ENCODE assay signal across 21 cellular contexts in the genomic region with DNA sequence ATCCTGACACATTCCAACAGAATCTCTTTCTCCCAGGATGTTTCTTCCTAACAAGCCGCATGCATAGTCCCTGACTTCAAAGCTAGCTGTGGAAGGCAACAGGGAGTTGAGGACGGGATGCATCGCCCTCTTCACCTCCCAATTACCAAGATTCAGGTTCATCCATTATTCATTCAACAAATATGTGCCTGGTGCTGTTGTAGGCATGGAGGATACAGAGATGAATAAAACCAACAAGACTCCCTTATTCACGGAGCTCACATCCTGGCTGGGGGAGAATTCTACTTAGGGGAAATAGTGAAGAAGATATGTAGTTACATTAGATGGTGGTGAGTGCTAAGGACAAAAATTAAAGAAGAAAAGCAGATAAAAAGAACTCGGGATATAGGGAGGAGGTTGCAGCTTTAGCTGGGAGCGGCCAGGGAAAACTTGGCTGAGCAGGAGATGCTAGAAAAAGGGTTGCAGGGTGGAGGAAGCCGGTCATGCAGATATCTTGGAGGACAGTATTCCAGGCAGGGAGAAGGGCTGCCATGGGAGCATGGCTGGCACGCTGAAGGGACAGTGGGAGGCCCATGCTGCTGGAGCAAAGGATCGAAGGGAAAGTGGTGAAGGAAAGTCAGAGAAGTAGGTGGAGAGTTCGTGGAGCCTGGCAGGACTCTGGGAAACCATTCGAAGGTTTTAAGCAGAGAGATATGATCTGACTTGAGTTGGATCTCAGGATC. TPM values are rescaled to one million over a fixed set of nuclear protein-coding genes. Genes with fewer than 3 reads are reported as not detected.
DNase-seq lines count a peak whose midpoint lies in the region; ATAC-seq and TF ChIP-seq lines count a peak whose summit lies in the region.
"Had no signal": no experiment of that assay in that cellular context is flagged by ENCODE, and none has a peak within 500 bp of the region (broad histone marks: within the 10 kb centered on the region; RNA-seq: fewer than 3 reads in every experiment).

No MANE protein-coding gene starts in this region.

- DNase-seq in GM23248 = peak; percentile 40
- no peak for DNase-seq in RWPE2 (ENCODE audit: low spot score)
- DNase-seq in endodermal cell = peak; percentile 48
- no peak for DNase-seq in osteocyte (ENCODE audit: extremely low spot score, unreplicated experiment)
- no peak for DNase-seq in MV-4-11 (lab: John Stamatoyannopoulos, UW)
- DNase-seq in middle frontal gyrus (ENCODE audit: extremely low spot score, low spot score) = no peak
- DNase-seq in NCI-H774 (lab: John Stamatoyannopoulos, UW) = no peak
- DNase-seq in retina = no peak
- DNase-seq: activated CD8-positive, alpha-beta T cell treated with anti-CD3 and anti-CD28 coated beads for 36 hours; DMS153; erythroblast; glutamatergic neuron; islet precursor cell; MG63; NCI-H1930; NCI-H526 treated with DMSO at 0.1 percent for 48 hours; PC-9; stimulated activated CD4-positive, alpha-beta T cell treated with anti-CD3 and anti-CD28 coated beads, Interleukin-15, amount 100 ng/mL, for 24 hours had no signal

- H3K36me3 ChIP-seq in GM23248 (ENCODE audit: low read depth) (no peaks in the 10 kb centered on the region), RWPE2 (ENCODE audit: low read depth) (0 out of 2 replicates have a peak, but pooled peaks cover 3% of the 10 kb centered on the region), endodermal cell (ENCODE audit: control insufficient read depth, insufficient read depth, low read length) (peaks cover 40% of the 10 kb centered on the region)
- H3K36me3 ChIP-seq: MG63, prostate gland had no signal

- H3K79me2 ChIP-seq in GM23248 (ENCODE audit: insufficient read depth) = peaks cover 80% of the 10 kb centered on the region

- in situ Hi-C loops in GM23248 (cut with MboI) = loop anchor here (10.0 kb wide), 1 partner anchor 87 kb away; no protein-coding TSS in a partner anchor

- H3K9me2 ChIP-seq in GM23248 (ENCODE audit: insufficient read depth) = no peaks in the 10 kb centered on the region

- H3K4me3 Mint-ChIP-seq in endodermal cell (peak overlapping the region; percentile 87), osteocyte (ENCODE audit: unreplicated experiment) (peak overlapping the region; percentile 15)
- H3K4me3 Mint-ChIP-seq: activated CD8-positive, alpha-beta T cell treated with anti-CD3 and anti-CD28 coated beads for 36 hours; activated T-helper 1 cell treated with anti-CD3 and anti-CD28 coated beads, Interleukin-12 subunit alpha, Interleukin-12 subunit beta, Interleukin-2, Interleukin-4 antibody, amounts not matched to agents 30 ng/mL and 10 ng/mL and 1 ng/mL, durations not matched to agents 14 hours and 24 hours and 36 hours had no signal

- H3K27me3 Mint-ChIP-seq in endodermal cell (ENCODE audit: insufficient read depth) (no peaks in the 10 kb centered on the region), osteocyte (ENCODE audit: unreplicated experiment) (no peaks in the 10 kb centered on the region)

- peak overlapping the region; percentile 35 for H3K4me2 ChIP-seq in GM23248 (ENCODE audit: unreplicated experiment)
- H3K4me2 ChIP-seq: PC-9 had no signal

- peaks cover 60% of the 10 kb centered on the region for H3K4me1 Mint-ChIP-seq in endodermal cell
- H3K4me1 Mint-ChIP-seq in osteocyte (ENCODE audit: unreplicated experiment) = peaks cover 70% of the 10 kb centered on the region

- no peak overlapping the region for H2AFZ ChIP-seq in GM23248
- H2AFZ ChIP-seq: PC-9 had no signal

- ATAC-seq in RWPE2 (ENCODE audit: low read depth) = no peak
- ATAC-seq: activated CD8-positive, alpha-beta T cell treated with anti-CD3 and anti-CD28 coated beads for 36 hours had no signal

- H3K27ac ChIP-seq in GM23248 (peak overlapping the region; percentile 42), RWPE2 (ENCODE audit: poor library complexity, severe bottlenecking) (peak overlapping the region; percentile 78), endodermal cell (ENCODE audit: low read depth, low read length) (no peak overlapping the region)

- H3K9me3 Mint-ChIP-seq in endodermal cell (no peaks in the 10 kb centered on the region), osteocyte (ENCODE audit: unreplicated experiment) (no peaks in the 10 kb centered on the region)
- H3K9me3 Mint-ChIP-seq: activated CD8-positive, alpha-beta T cell treated with anti-CD3 and anti-CD28 coated beads for 36 hours; activated T-helper 1 cell treated with anti-CD3 and anti-CD28 coated beads, Interleukin-12 subunit alpha, Interleukin-12 subunit beta, Interleukin-2, Interleukin-4 antibody, amounts not matched to agents 30 ng/mL and 10 ng/mL and 1 ng/mL, durations not matched to agents 14 hours and 24 hours and 36 hours had no signal

- H3K9me3 ChIP-seq in GM23248 (ENCODE audit: low read depth) (no peaks in the 10 kb centered on the region), RWPE2 (ENCODE audit: severe bottlenecking) (no peaks in the 10 kb centered on the region), endodermal cell (ENCODE audit: control insufficient read depth, low read length) (no peaks in the 10 kb centered on the region)
- H3K9me3 ChIP-seq: MG63, prostate gland had no signal

- H3K27ac Mint-ChIP-seq in endodermal cell = peak overlapping the region; percentile 79
- peak overlapping the region; percentile 66 for H3K27ac Mint-ChIP-seq in osteocyte (ENCODE audit: unreplicated experiment)
- H3K27ac Mint-ChIP-seq: activated CD8-positive, alpha-beta T cell treated with anti-CD3 and anti-CD28 coated beads for 36 hours; activated T-helper 1 cell treated with anti-CD3 and anti-CD28 coated beads, Interleukin-12 subunit alpha, Interleukin-12 subunit beta, Interleukin-2, Interleukin-4 antibody, amounts not matched to agents 30 ng/mL and 10 ng/mL and 1 ng/mL, durations not matched to agents 14 hours and 24 hours and 36 hours had no signal

- H3K4me3 ChIP-seq in GM23248 (no peak overlapping the region), RWPE2 (ENCODE audit: severe bottlenecking) (no peak overlapping the region), endodermal cell (ENCODE audit: low read length) (peak overlapping the region; percentile 99)
- H3K4me3 ChIP-seq: MG63, PC-9, prostate gland had no signal

- no peaks in the 10 kb centered on the region for H4K20me1 ChIP-seq in GM23248 (ENCODE audit: insufficient read depth)

- H3K4me1 ChIP-seq in GM23248 (ENCODE audit: insufficient read depth) (peaks cover 63% of the 10 kb centered on the region), RWPE2 (ENCODE audit: insufficient read depth, poor library complexity, severe bottlenecking) (peaks cover 66% of the 10 kb centered on the region), endodermal cell (ENCODE audit: control insufficient read depth, insufficient read depth, low read length) (peaks cover 15% of the 10 kb centered on the region)

- peaks cover 23% of the 10 kb centered on the region for H3K36me3 Mint-ChIP-seq in endodermal cell (ENCODE audit: low read depth)
- peaks cover 9% of the 10 kb centered on the region for H3K36me3 Mint-ChIP-seq in osteocyte (ENCODE audit: unreplicated experiment)

- no peaks in the 10 kb centered on the region for H3K27me3 ChIP-seq in GM23248 (replicated peaks; ENCODE audit: insufficient read depth)
- no peaks in the 10 kb centered on the region for H3K27me3 ChIP-seq in RWPE2 (ENCODE audit: insufficient read depth, poor library complexity, severe bottlenecking)
- H3K27me3 ChIP-seq in endodermal cell (ENCODE audit: control insufficient read depth, insufficient read depth, low read length, poor library complexity, severe bottlenecking) = no peaks in the 10 kb centered on the region
- H3K27me3 ChIP-seq: MG63 had no signal

- 33 to 37% methylated on average over 11 of the region's 11 CpGs for WGBS in GM23248 (ENCODE audit: low coverage in 1 of 2, low lambda C conversion rate in 2 of 2, missing lambda C conversion rate in 2 of 2), 2 experiments
- 82 to 89% methylated on average over 8 to 11 of the region's 11 CpGs for WGBS in endodermal cell (ENCODE audit: insufficient coverage in 1 of 2, insufficient read length in 1 of 2), 2 experiments

- H3F3A ChIP-seq in GM23248 (ENCODE audit: insufficient read depth) = peaks cover 67% of the 10 kb centered on the region

- TF ChIP-seq CTCF in RWPE2 (IDR thresholded peaks at IDR 0.05; ENCODE audit: poor library complexity, severe bottlenecking) (no peak), endodermal cell (conservative IDR thresholded peaks at IDR 0.05) (no peak), osteocyte (IDR thresholded peaks at IDR 0.05) (no peak)

- H3K9ac ChIP-seq in GM23248 (0 out of 2 replicates have a peak overlapping the region, but pooled peaks have one; percentile 8), endodermal cell (ENCODE audit: extremely low read depth, low read length, poor library complexity, severe bottlenecking) (no peak overlapping the region)

RNA-seq across cellular contexts. Expression of a gene that starts 5.0 kb away (rescaled TPM):
- total RNA-seq in GM23248 (2014; rRNA removed; shearing (Covaris generic)) = 383 and 523 TPM in 2 replicates
- polyA plus RNA-seq in GM23248 (2016; fragmentation: Nextera tagmentation; extraction: Ambion mirVana) = 33.9 and 39.4 TPM in 2 replicates
- total RNA-seq in endodermal cell (100 to 1,000 TPM; 262 to 329 TPM), osteocyte (419 and 441 TPM in 2 replicates)
- 62.0 TPM for polyA plus RNA-seq in endodermal cell (2013, experiment 1 of 2)
- polyA plus RNA-seq in endodermal cell (2013, experiment 2 of 2) = 71.0 TPM

RNA-seq across cellular contexts. Expression of a gene that starts 52.4 kb away (rescaled TPM):
- 0.25 and 0.32 TPM in 2 replicates for total RNA-seq in GM23248 (2014; rRNA removed; shearing (Covaris generic))
- polyA plus RNA-seq in GM23248 (2016; fragmentation: Nextera tagmentation; extraction: Ambion mirVana) = 0.09 and 0.18 TPM in 2 replicates
- total RNA-seq in endodermal cell (under 1 TPM in 1 of 2 donors, not detected in 1; 0.15 TPM), osteocyte (not detected in 2 replicates)
- not detected for polyA plus RNA-seq in endodermal cell (2013, experiment 1 of 2)
- not detected for polyA plus RNA-seq in endodermal cell (2013, experiment 2 of 2)
- total RNA-seq: activated CD8-positive, alpha-beta T cell treated with anti-CD3 and anti-CD28 coated beads for 36 hours; activated T-helper 1 cell treated with anti-CD3 and anti-CD28 coated beads, Interleukin-12 subunit alpha, Interleukin-12 subunit beta, Interleukin-2, Interleukin-4 antibody, amounts not matched to agents 30 ng/mL and 10 ng/mL and 1 ng/mL, durations not matched to agents 14 hours and 24 hours and 36 hours; PC-9 had no signal
- polyA plus RNA-seq: BJ had no signal

Comparison
In these comparisons a context has a peak if more than half of its experiments do, and no peak if none do; other contexts are left out.
1. DNase-seq: peak in GM23248 (single experiment) and endodermal cell (single experiment); none in RWPE2 (single experiment), osteocyte (single experiment), MV-4-11 (single experiment), middle frontal gyrus (single experiment), NCI-H774 (single experiment) and retina (single experiment).